In the genomic region with DNA sequence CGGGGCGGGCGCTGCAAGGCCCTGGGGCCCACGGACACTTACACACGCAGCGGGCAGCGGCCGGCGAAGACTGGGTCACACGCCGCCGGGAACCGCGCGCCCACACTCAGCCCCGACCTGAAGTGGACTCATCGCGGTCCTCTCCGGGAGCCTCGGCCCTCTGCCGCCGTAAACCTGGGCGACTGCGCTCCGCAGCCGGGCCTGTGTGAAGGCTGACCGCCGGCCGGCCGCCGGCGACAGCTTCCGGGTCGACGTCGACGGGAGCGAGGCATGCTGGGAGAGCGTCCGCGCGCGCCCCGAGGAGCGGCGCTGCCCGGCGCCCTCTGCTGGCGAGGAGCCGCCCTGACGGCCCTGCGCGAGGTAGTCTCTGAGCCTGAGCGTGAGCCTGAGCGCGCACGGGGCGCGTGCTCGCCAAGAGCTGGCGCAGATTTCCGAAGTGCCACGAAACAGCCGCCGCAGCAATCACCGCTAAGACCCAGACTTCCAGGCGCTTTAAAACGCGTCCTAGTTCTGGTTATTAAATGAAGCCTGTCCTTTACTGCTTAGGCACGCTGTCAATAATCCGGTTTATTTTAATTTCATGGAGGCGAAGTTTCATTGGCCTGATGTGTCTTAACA, we compare ENCODE assay signal across 8 cellular contexts. TPM values are rescaled to one million over a fixed set of nuclear protein-coding genes. Genes with fewer than 3 reads are reported as not detected.
DNase-seq lines count a peak whose midpoint lies in the region; ATAC-seq and TF ChIP-seq lines count a peak whose summit lies in the region.

A gene with protein sequence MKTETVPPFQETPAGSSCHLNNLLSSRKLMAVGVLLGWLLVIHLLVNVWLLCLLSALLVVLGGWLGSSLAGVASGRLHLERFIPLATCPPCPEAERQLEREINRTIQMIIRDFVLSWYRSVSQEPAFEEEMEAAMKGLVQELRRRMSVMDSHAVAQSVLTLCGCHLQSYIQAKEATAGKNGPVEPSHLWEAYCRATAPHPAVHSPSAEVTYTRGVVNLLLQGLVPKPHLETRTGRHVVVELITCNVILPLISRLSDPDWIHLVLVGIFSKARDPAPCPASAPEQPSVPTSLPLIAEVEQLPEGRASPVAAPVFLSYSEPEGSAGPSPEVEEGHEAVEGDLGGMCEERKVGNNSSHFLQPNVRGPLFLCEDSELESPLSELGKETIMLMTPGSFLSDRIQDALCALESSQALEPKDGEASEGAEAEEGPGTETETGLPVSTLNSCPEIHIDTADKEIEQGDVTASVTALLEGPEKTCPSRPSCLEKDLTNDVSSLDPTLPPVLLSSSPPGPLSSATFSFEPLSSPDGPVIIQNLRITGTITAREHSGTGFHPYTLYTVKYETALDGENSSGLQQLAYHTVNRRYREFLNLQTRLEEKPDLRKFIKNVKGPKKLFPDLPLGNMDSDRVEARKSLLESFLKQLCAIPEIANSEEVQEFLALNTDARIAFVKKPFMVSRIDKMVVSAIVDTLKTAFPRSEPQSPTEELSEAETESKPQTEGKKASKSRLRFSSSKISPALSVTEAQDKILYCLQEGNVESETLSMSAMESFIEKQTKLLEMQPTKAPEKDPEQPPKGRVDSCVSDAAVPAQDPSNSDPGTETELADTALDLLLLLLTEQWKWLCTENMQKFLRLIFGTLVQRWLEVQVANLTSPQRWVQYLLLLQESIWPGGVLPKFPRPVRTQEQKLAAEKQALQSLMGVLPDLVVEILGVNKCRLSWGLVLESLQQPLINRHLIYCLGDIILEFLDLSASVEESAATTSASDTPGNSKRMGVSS (minus strand): TSS at position 242 of the 618 bp plus-strand sequence. CDS start 540 bp downstream, outside the sequence.

- H3K4me1 Mint-ChIP-seq in T-helper 17 cell = peaks cover 23% of the 10 kb centered on the region

- in situ Hi-C loops in GM13977 (cut with MboI; ENCODE audit: low pct_unique_long_range_greater_than_20kb, low sequenced_read_pairs, unreplicated experiment) = no loop called here

- ATAC-seq in HG02798 (IDR thresholded peaks at IDR 0.05; ENCODE audit: poor library complexity, unreplicated experiment) = peak; percentile 100
- peak; percentile 100 for ATAC-seq in T-helper 17 cell
- peak; percentile 99 for ATAC-seq in left ventricle myocardium superior
- ATAC-seq in psoas muscle = peak; percentile 99

- H3K4me3 ChIP-seq in psoas muscle (peak within 1 kb of the TSS; percentile 96), urinary bladder (ENCODE audit: low read depth, low read length) (peak within 1 kb of the TSS; percentile 88)

- H3K4me1 ChIP-seq in psoas muscle = peaks cover 37% of the 10 kb centered on the region
- H3K4me1 ChIP-seq in urinary bladder (ENCODE audit: insufficient read depth) = no peaks in the 10 kb centered on the region

- H3K27me3 Mint-ChIP-seq in T-helper 17 cell = peaks cover 24% of the 10 kb centered on the region

- peaks cover 10% of the 10 kb centered on the region for H3K36me3 Mint-ChIP-seq in T-helper 17 cell (ENCODE audit: low read depth)

- H3K9me3 ChIP-seq in T-helper 17 cell (ENCODE audit: control insufficient read depth, low read length, poor library complexity, severe bottlenecking) = no peaks in the 10 kb centered on the region
- H3K9me3 ChIP-seq in psoas muscle = no peaks in the 10 kb centered on the region

- H3K27me3 ChIP-seq in psoas muscle (ENCODE audit: insufficient read depth in 3 of 3, low read length in 2 of 3) = no peaks in the 10 kb centered on the region

- TF ChIP-seq CTCF in GM13977 (IDR thresholded peaks at IDR 0.05; ENCODE audit: extremely low read depth, insufficient read depth, missing control alignments) (peak; percentile 100), psoas muscle (IDR thresholded peaks at IDR 0.05) (peak; percentile 95)

- intact Hi-C loops in left ventricle myocardium superior (cut with micrococcal nuclease) = no loop called here
- intact Hi-C loops in psoas muscle (cut with DNase I) = no loop called here

- peak within 1 kb of the TSS; percentile 93 for H3K27ac ChIP-seq in psoas muscle
- peak within 1 kb of the TSS; percentile 64 for H3K27ac ChIP-seq in urinary bladder (ENCODE audit: low read depth)

- DNase-seq in GM13977 (ENCODE audit: low spot score) = peak; percentile 97
- peak; percentile 22 for DNase-seq in NCI-H1417 treated with DMSO at 0.1 percent for 48 hours (lab: John Stamatoyannopoulos, UW)
- DNase-seq in T-helper 17 cell = peak; percentile 88 to 95 (median 91)
- peak; percentile 42 to 95 (median 82) for DNase-seq in amygdala (lab: John Stamatoyannopoulos, UW)
- peak; percentile 97 for DNase-seq in left ventricle myocardium superior
- peak; percentile 95 to 96 for DNase-seq in psoas muscle

- peak within 1 kb of the TSS; percentile 88 for H3K4me3 Mint-ChIP-seq in T-helper 17 cell

- peak within 1 kb of the TSS; percentile 83 for H3K27ac Mint-ChIP-seq in T-helper 17 cell

- peaks cover 5 to 33% of the 10 kb centered on the region in 2 donors for H3K36me3 ChIP-seq in psoas muscle (ENCODE audit: insufficient read depth in 1 of 2, low read depth in 1 of 2)
- H3K36me3 ChIP-seq in urinary bladder (ENCODE audit: insufficient read depth) = no peaks in the 10 kb centered on the region

- WGBS in psoas muscle, 3 donors = 0 to 1% (median 1%) methylated on average over 55 to 72 of the region's 72 CpGs
- under 1% methylated on average over 72 of the region's 72 CpGs for WGBS in urinary bladder

RNA-seq across cellular contexts. Expression of the gene that starts here (rescaled TPM):
- 10 to 100 TPM; 64.6 to 67.3 TPM for total RNA-seq in T-helper 17 cell
- total RNA-seq in left ventricle myocardium superior = 59.7 TPM
- total RNA-seq in psoas muscle = 10 to 100 TPM; 32.6 to 48.3 (median 37.3) TPM
- polyA plus RNA-seq in psoas muscle = 10 to 100 TPM; 21.4 to 66.2 (median 24.7) TPM
- 54.8 TPM for total RNA-seq in urinary bladder
- 37.8 TPM for polyA plus RNA-seq in urinary bladder

Comparison
In these comparisons a context has a peak if more than half of its experiments do, and no peak if none do; other contexts are left out.
1. Peak in every context shown above with its lines: DNase-seq, ATAC-seq, H3K4me3 ChIP-seq and H3K27ac ChIP-seq.
2. DNase-seq: peak in every context shown above with its lines; median percentile 97 in GM13977; 97 in left ventricle myocardium superior; 96 in psoas muscle; 91 in T-helper 17 cell; 82 in amygdala; 22 in NCI-H1417 treated with DMSO at 0.1 percent for 48 hours.